Comparison of ENCODE assay signal across 8 cellular contexts in genomic region chr10:62083413-62083794, GRCh38.
DNase-seq lines count a peak whose midpoint lies in the region; ATAC-seq, FAIRE-seq and TF ChIP-seq lines count a peak whose summit lies in the region.

No MANE protein-coding gene starts in this region.

- ATAC-seq in natural killer cell: peak; percentile 17 to 49 (median 46)

- FAIRE-seq in RCC 7860 (lab: Jason Lieb, UNC): no peak

- peak overlapping the region; percentile 67 for H3K4me3 Mint-ChIP-seq in natural killer cell

- peaks cover 35 to 48% of the 10 kb centered on the region in 2 donors for H3K4me1 Mint-ChIP-seq in natural killer cell

- peak overlapping the region; percentile 73 to 87 for H3K27ac Mint-ChIP-seq in natural killer cell

- intact Hi-C loops in natural killer cell (cut with micrococcal nuclease): loop anchor here (2.0 kb wide), 1 partner anchor 33 kb away; no protein-coding TSS in a partner anchor

- no peak for TF ChIP-seq CTCF in natural killer cell (IDR thresholded peaks at IDR 0.05)

- no peaks in the 10 kb centered on the region for H3K27me3 Mint-ChIP-seq in natural killer cell (ENCODE audit: low read depth in 2 of 2)

- H3K9me3 Mint-ChIP-seq in natural killer cell: no peaks in the 10 kb centered on the region

- DNase-seq in Daoy (ENCODE audit: low read depth) (peak; percentile 17), NCI-H748 (lab: John Stamatoyannopoulos, UW; ENCODE audit: unreplicated experiment) (peak; percentile 79), dermis microvascular lymphatic vessel endothelial cell (ENCODE audit: low read depth in 2 of 2) (peak; percentile 88 to 93), natural killer cell (no peak), ecto neural progenitor cell (ENCODE audit: low spot score) (no peak), AG08395 (ENCODE audit: low spot score) (no peak), RCC 7860 (ENCODE audit: low spot score) (no peak), occipital lobe (lab: John Stamatoyannopoulos, UW) (no peak)

- peaks cover 12% of the 10 kb centered on the region for H3K36me3 Mint-ChIP-seq in natural killer cell

Comparison
In these comparisons a context has a peak if more than half of its experiments do, and no peak if none do; other contexts are left out.
1. DNase-seq: peak in Daoy (single experiment), NCI-H748 (single experiment) and dermis microvascular lymphatic vessel endothelial cell (2 of 2); none in natural killer cell (single experiment), ecto neural progenitor cell (single experiment), AG08395 (single experiment), RCC 7860 (single experiment) and occipital lobe (single experiment).